2 cellular contexts compared by ENCODE assay signal in genomic region chr17:78364436-78365281, GRCh38.
TF ChIP-seq lines count a peak whose summit lies in the region.

No MANE protein-coding gene starts in this region.

TF ChIP-seq in HepG2, 621 proteins besides CTCF, POLR2A, EP300 and RAD21 (continues in another document):
- TF ChIP-seq SOX13 (IDR thresholded peaks at IDR 0.05): no peak
- no peak for TF ChIP-seq SOX13 (CRISPR knock-in tag; conservative IDR thresholded peaks at IDR 0.05 in 1 of 2, IDR thresholded peaks at IDR 0.05 in 1 of 2)
- TF ChIP-seq BRCA1 (CRISPR knock-in tag; IDR thresholded peaks at IDR 0.05): no peak
- TF ChIP-seq ZNF609 (CRISPR knock-in tag; IDR thresholded peaks at IDR 0.05; ENCODE audit: borderline replicate concordance): no peak
- no peak for TF ChIP-seq SP1 (IDR thresholded peaks at IDR 0.05)
- TF ChIP-seq SP1 (CRISPR knock-in tag; IDR thresholded peaks at IDR 0.05): no peak
- TF ChIP-seq ZMAT5 (CRISPR knock-in tag; IDR thresholded peaks at IDR 0.05; ENCODE audit: borderline replicate concordance, low read depth): no peak
- peak; percentile 12; the same call in 1 of the 2 replicates for TF ChIP-seq DR1 (CRISPR knock-in tag; IDR thresholded peaks at IDR 0.05)
- TF ChIP-seq ZNF660 (CRISPR knock-in tag; IDR thresholded peaks at IDR 0.05; ENCODE audit: borderline replicate concordance, low read depth): no peak
- no peak for TF ChIP-seq U2AF1 (optimal IDR thresholded peaks at IDR 0.05; ENCODE audit: low read depth, low read length)
- TF ChIP-seq STAT6 (CRISPR knock-in tag; IDR thresholded peaks at IDR 0.05; ENCODE audit: borderline replicate concordance): no peak
- TF ChIP-seq ZNF574 (CRISPR knock-in tag; IDR thresholded peaks at IDR 0.05): no peak
- no peak for TF ChIP-seq SETDB1 (CRISPR knock-in tag; IDR thresholded peaks at IDR 0.05; ENCODE audit: borderline replicate concordance)
- TF ChIP-seq ZNF253 (CRISPR knock-in tag; IDR thresholded peaks at IDR 0.05; ENCODE audit: borderline replicate concordance): 0 out of 2 replicates have a peak, but pooled peaks have one; percentile 40
- TF ChIP-seq NBN (conservative IDR thresholded peaks at IDR 0.05): no peak

TF ChIP-seq in SK-N-SH, 30 proteins besides CTCF, POLR2A, EP300 and RAD21:
- TF ChIP-seq NFIC (IDR thresholded peaks at IDR 0.05; ENCODE audit: borderline replicate concordance) (no peak), EZH2phosphoT487 (IDR thresholded peaks at IDR 0.05; ENCODE audit: borderline replicate concordance, low read depth) (no peak)
